Comparison of ENCODE assay signal across 7 cellular contexts in genomic region chr11:126345759-126346585, GRCh38. TPM values are rescaled to one million over a fixed set of nuclear protein-coding genes. Genes with fewer than 3 reads are reported as not detected.
A peak's percentile ranks its signal among the peaks of the same experiment; 100 is the strongest.
DNase-seq lines count a peak whose midpoint lies in the region; ATAC-seq and TF ChIP-seq lines count a peak whose summit lies in the region.

No MANE protein-coding gene starts in this region.

- H3K36me3 Mint-ChIP-seq in T-helper 17 cell (ENCODE audit: low read depth): peaks cover 6% of the 10 kb centered on the region

- H3K4me1 Mint-ChIP-seq in T-helper 17 cell: peaks cover 9% of the 10 kb centered on the region

- peak overlapping the region in 19 of 21 experiments; percentile 2 to 86 (median 69) for H3K27ac ChIP-seq in skin epidermis

- peak in 75 of 76 experiments; percentile 22 to 98 (median 85) for DNase-seq in HUDEP-2 (lab: John Stamatoyannopoulos, UW; ENCODE audit: unreplicated experiment in 76 of 76)
- no peak for DNase-seq in T-helper 17 cell
- peak; percentile 74 to 85 for DNase-seq in foreskin fibroblast
- DNase-seq in middle frontal gyrus (ENCODE audit: extremely low spot score, low spot score): no peak
- DNase-seq in C1 segment of cervical spinal cord (lab: John Stamatoyannopoulos, UW): no peak

- H3K9me3 ChIP-seq in T-helper 17 cell (ENCODE audit: control insufficient read depth, low read length, poor library complexity, severe bottlenecking): no peaks in the 10 kb centered on the region

- no peak overlapping the region for H3K4me3 Mint-ChIP-seq in T-helper 17 cell

- H3K27ac Mint-ChIP-seq in T-helper 17 cell: no peak overlapping the region

- H3K27me3 Mint-ChIP-seq in T-helper 17 cell: no peaks in the 10 kb centered on the region

- no peak for TF ChIP-seq CTCF in foreskin fibroblast (IDR thresholded peaks at IDR 0.05; ENCODE audit: low read depth, low read length)

- ATAC-seq in T-helper 17 cell: peak; percentile 33
- no peak for ATAC-seq in GM21529 (IDR thresholded peaks at IDR 0.05; ENCODE audit: unreplicated experiment)

- H3K4me3 ChIP-seq in foreskin fibroblast (ENCODE audit: low read depth in 1 of 2, low read length in 2 of 2): no peak overlapping the region
- H3K4me3 ChIP-seq in skin epidermis: no peak overlapping the region

RNA-seq across cellular contexts. Expression of gene ST3GAL4, which starts 9.5 kb away (rescaled TPM):
- total RNA-seq in T-helper 17 cell: 1 to 10 TPM; 3.0 to 4.8 TPM

RNA-seq across cellular contexts. Expression of gene DCPS, which starts 42.1 kb away (rescaled TPM):
- 10 to 100 TPM; 12.1 to 14.9 TPM for total RNA-seq in T-helper 17 cell

Comparison
In these comparisons a context has a peak if more than half of its experiments do, and no peak if none do; other contexts are left out.
1. DNase-seq: peak in HUDEP-2 (75 of 76) and foreskin fibroblast (2 of 2); none in T-helper 17 cell (0 of 3), middle frontal gyrus (single experiment) and C1 segment of cervical spinal cord (0 of 14).